1 cellular context compared by ENCODE assay signal in the genomic region with DNA sequence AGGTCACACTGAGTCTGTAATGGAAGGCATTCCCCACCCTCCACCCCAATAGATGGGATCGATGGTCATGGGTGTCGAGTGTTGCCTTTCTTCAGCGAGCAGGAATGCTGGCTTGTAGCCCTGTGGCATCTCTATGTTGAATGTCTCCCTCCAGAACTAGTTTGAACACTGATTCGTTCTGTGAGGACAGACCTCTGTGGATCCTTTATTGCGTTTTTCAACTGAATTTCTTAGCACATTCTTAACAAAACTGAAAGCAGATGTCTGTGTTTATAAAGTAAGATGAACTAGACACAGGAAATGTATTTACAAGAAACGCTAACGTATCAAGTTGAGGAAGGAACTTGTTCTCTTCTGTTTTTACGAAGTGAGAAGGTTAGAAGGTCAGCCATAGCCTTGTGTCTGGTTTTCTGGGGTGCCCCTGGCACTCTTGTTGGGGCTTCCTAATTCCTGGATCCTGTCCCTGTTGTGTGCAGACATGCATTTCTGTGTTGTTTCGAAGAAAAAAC.
TF ChIP-seq lines count a peak whose summit lies in the region.

No MANE protein-coding gene starts in this region.

TF ChIP-seq in IMR-90, 13 proteins besides CTCF, POLR2A, EP300 and RAD21 (continued from another document):
- TF ChIP-seq NFE2L2 (IDR thresholded peaks at IDR 0.05; ENCODE audit: low read depth, low read length) (no peak), RCOR1 (IDR thresholded peaks at IDR 0.05; ENCODE audit: insufficient replicate concordance, low read length) (no peak), BHLHE40 (IDR thresholded peaks at IDR 0.05; ENCODE audit: low read depth, low read length) (no peak), SMC3 (IDR thresholded peaks at IDR 0.05; ENCODE audit: low read depth, low read length) (no peak), MAZ (IDR thresholded peaks at IDR 0.05; ENCODE audit: borderline replicate concordance, low read depth, low read length) (no peak)
- TF ChIP-seq, protein P1, sequence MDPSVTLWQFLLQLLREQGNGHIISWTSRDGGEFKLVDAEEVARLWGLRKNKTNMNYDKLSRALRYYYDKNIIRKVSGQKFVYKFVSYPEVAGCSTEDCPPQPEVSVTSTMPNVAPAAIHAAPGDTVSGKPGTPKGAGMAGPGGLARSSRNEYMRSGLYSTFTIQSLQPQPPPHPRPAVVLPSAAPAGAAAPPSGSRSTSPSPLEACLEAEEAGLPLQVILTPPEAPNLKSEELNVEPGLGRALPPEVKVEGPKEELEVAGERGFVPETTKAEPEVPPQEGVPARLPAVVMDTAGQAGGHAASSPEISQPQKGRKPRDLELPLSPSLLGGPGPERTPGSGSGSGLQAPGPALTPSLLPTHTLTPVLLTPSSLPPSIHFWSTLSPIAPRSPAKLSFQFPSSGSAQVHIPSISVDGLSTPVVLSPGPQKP (IDR thresholded peaks at IDR 0.05; ENCODE audit: borderline replicate concordance, low read depth, low read length): no peak
TF ChIP-seq in IMR-90: peak in this region for 0.
